In genomic region chr6:21479140-21479539, GRCh38 we compare ENCODE assay signal across 1 cellular context.
TF ChIP-seq lines count a peak whose summit lies in the region.

No MANE protein-coding gene starts in this region.

TF ChIP-seq in GM23338, 12 proteins besides CTCF, POLR2A, EP300 and RAD21 (continued from another document):
- TF ChIP-seq POLR2AphosphoS5 (IDR thresholded peaks at IDR 0.05; ENCODE audit: low read depth) (no peak), JUNB (IDR thresholded peaks at IDR 0.05; ENCODE audit: unreplicated experiment) (no peak), ZNF114 (CRISPR knock-in tag; IDR thresholded peaks at IDR 0.05) (no peak), ETS1 (IDR thresholded peaks at IDR 0.05) (no peak), CREB1 (CRISPR knock-in tag; IDR thresholded peaks at IDR 0.05; ENCODE audit: low read depth) (no peak), NANOG (IDR thresholded peaks at IDR 0.05; ENCODE audit: borderline replicate concordance) (no peak), EZH2 (IDR thresholded peaks at IDR 0.05; ENCODE audit: low read depth, unreplicated experiment) (no peak)
TF ChIP-seq in GM23338: peak in this region for 0.
